ENCODE assay signal across 18 cellular contexts in genomic region chr9:110040788-110041187, GRCh38.
DNase-seq lines count a peak whose midpoint lies in the region; ATAC-seq and TF ChIP-seq lines count a peak whose summit lies in the region.
"Had no signal": no experiment of that assay in that cellular context is flagged by ENCODE, and none has a peak within 500 bp of the region (broad histone marks: within the 10 kb centered on the region; RNA-seq: fewer than 3 reads in every experiment).

No MANE protein-coding gene starts in this region.

- H3K27ac ChIP-seq in gastroesophageal sphincter, result peak overlapping the region in 3 of 4 donors; percentile 38 to 44 (median 41)
- H3K27ac ChIP-seq in RWPE1, result no peak overlapping the region
- H3K27ac ChIP-seq: vagina had no signal

- no peak for TF ChIP-seq EP300 in gastroesophageal sphincter (IDR thresholded peaks at IDR 0.05)

- H3K4me3 ChIP-seq in AG09309 (ENCODE audit: control insufficient read depth, low read depth, low read length) (no peak overlapping the region), gastroesophageal sphincter (no peak overlapping the region)
- H3K4me3 ChIP-seq: breast epithelium, esophagus squamous epithelium, GM12878, vagina had no signal

- peak overlapping the region; percentile 43 for H3K27ac Mint-ChIP-seq in osteocyte (ENCODE audit: unreplicated experiment)
- H3K27ac Mint-ChIP-seq: activated CD4-positive, alpha-beta T cell treated with anti-CD3 and anti-CD28 coated beads for 36 hours; activated T-helper 2 cell treated with anti-CD3 and anti-CD28 coated beads, Interferon-gamma antibody, Interleukin-2, Interleukin-4, amounts not matched to agents 10 μg/mL and 5 μg/mL and 100 μg/mL, durations not matched to agents 14 hours and 24 hours and 36 hours had no signal

- DNase-seq in AG09309 (ENCODE audit: low read depth) (peak; percentile 59), amniotic epithelial cell (ENCODE audit: low read depth) (peak; percentile 93), osteocyte (ENCODE audit: extremely low spot score, unreplicated experiment) (no peak), cerebellum (ENCODE audit: low spot score) (no peak), RWPE1 (ENCODE audit: low spot score) (no peak)
- DNase-seq in activated T-cell treated with anti-CD3 and anti-CD28 coated beads, Interleukin-2, amount 50 U/mL, for 48 hours, result no peak
- DNase-seq: activated CD4-positive, alpha-beta T cell treated with anti-CD3 and anti-CD28 coated beads for 36 hours; BE2C; DMS153; esophagus squamous epithelium; islet precursor cell; nephron progenitor cell had no signal

- no peaks in the 10 kb centered on the region for H3K27me3 ChIP-seq in gastroesophageal sphincter
- H3K27me3 ChIP-seq: BE2C, breast epithelium, esophagus squamous epithelium, vagina had no signal

- CTCF ChIA-PET in RWPE1 (lab: Yijun Ruan, JAX), result interaction anchor here (0.7 kb wide), 1 partner anchor 20 kb away, joined by 3 read pairs; no protein-coding TSS in a partner anchor

- no peaks in the 10 kb centered on the region for H3K36me3 ChIP-seq in gastroesophageal sphincter
- H3K36me3 ChIP-seq: BE2C, breast epithelium, esophagus squamous epithelium, vagina had no signal

- no peak overlapping the region for H3K4me3 Mint-ChIP-seq in osteocyte (ENCODE audit: unreplicated experiment)
- H3K4me3 Mint-ChIP-seq: activated CD4-positive, alpha-beta T cell treated with anti-CD3 and anti-CD28 coated beads for 36 hours; nephron progenitor cell had no signal

- peaks cover 0 to 23% (median 0%) of the 10 kb centered on the region in 3 donors for H3K4me1 ChIP-seq in gastroesophageal sphincter
- H3K4me1 ChIP-seq: BE2C, breast epithelium, vagina had no signal

- H3K9me3 ChIP-seq in gastroesophageal sphincter, result no peaks in the 10 kb centered on the region
- H3K9me3 ChIP-seq: BE2C, breast epithelium, esophagus squamous epithelium, vagina had no signal

- TF ChIP-seq CTCF in AG09309 (IDR thresholded peaks at IDR 0.05; ENCODE audit: control insufficient read depth, insufficient read depth, low read depth, low read length, missing control alignments), result no peak
- TF ChIP-seq CTCF in gastroesophageal sphincter (IDR thresholded peaks at IDR 0.05), result no peak
- TF ChIP-seq CTCF in osteocyte (IDR thresholded peaks at IDR 0.05), result no peak
- TF ChIP-seq CTCF in RWPE1 (conservative IDR thresholded peaks at IDR 0.05; ENCODE audit: low read depth), result no peak

- TF ChIP-seq POLR2A in gastroesophageal sphincter (IDR thresholded peaks at IDR 0.05), result no peak

- ATAC-seq in gastroesophageal sphincter (peak; percentile 80), HG02678 (IDR thresholded peaks at IDR 0.05; ENCODE audit: unreplicated experiment) (no peak)
- ATAC-seq: activated CD4-positive, alpha-beta T cell treated with anti-CD3 and anti-CD28 coated beads for 36 hours; GM12878 had no signal

- H3K36me3 Mint-ChIP-seq in osteocyte (ENCODE audit: unreplicated experiment), result no peaks in the 10 kb centered on the region

- no peaks in the 10 kb centered on the region for H3K27me3 Mint-ChIP-seq in osteocyte (ENCODE audit: unreplicated experiment)
- H3K27me3 Mint-ChIP-seq: activated CD4-positive, alpha-beta T cell treated with anti-CD3 and anti-CD28 coated beads for 36 hours had no signal

- H3K4me1 Mint-ChIP-seq in osteocyte (ENCODE audit: unreplicated experiment), result peaks cover 15% of the 10 kb centered on the region
- H3K4me1 Mint-ChIP-seq: activated CD4-positive, alpha-beta T cell treated with anti-CD3 and anti-CD28 coated beads for 36 hours had no signal

- H3K9me3 Mint-ChIP-seq in osteocyte (ENCODE audit: unreplicated experiment), result no peaks in the 10 kb centered on the region
- H3K9me3 Mint-ChIP-seq: activated T-helper 2 cell treated with anti-CD3 and anti-CD28 coated beads, Interferon-gamma antibody, Interleukin-2, Interleukin-4, amounts not matched to agents 10 μg/mL and 5 μg/mL and 100 μg/mL, durations not matched to agents 14 hours and 24 hours and 36 hours had no signal

- POLR2A ChIA-PET in RWPE1 (lab: Yijun Ruan, JAX; ENCODE audit: low non-redundant PET), result no interaction called here

Comparison
In these comparisons a context has a peak if more than half of its experiments do, and no peak if none do; other contexts are left out.
1. DNase-seq: peak in AG09309 (single experiment) and amniotic epithelial cell (single experiment); none in osteocyte (single experiment), cerebellum (single experiment), activated T-cell treated with anti-CD3 and anti-CD28 coated beads, Interleukin-2, amount 50 U/mL, for 48 hours (0 of 2) and RWPE1 (single experiment).